8 cellular contexts compared by ENCODE assay signal in genomic region chr3:194070634-194071409, GRCh38.
DNase-seq lines count a peak whose midpoint lies in the region; ATAC-seq and TF ChIP-seq lines count a peak whose summit lies in the region.

No MANE protein-coding gene starts in this region.

- H3K9me3 ChIP-seq in SJSA1 (replicated peaks): peaks cover 9% of the 10 kb centered on the region; the same call in 1 of the 2 replicates
- peaks cover 2% of the 10 kb centered on the region for H3K9me3 ChIP-seq in trophoblast cell (ENCODE audit: insufficient read depth, low read depth, low read length)

- H2AFZ ChIP-seq in trophoblast cell (ENCODE audit: insufficient read depth, low read length, poor library complexity): peak overlapping the region; percentile 69

- H3K27ac ChIP-seq in SJSA1: peak overlapping the region; percentile 90
- H3K27ac ChIP-seq in trophoblast cell (ENCODE audit: low read depth, low read length): peak overlapping the region; percentile 24

- peak overlapping the region; percentile 55 for H4K8ac ChIP-seq in trophoblast cell (ENCODE audit: low read depth, low read length)

- H3K27me3 ChIP-seq in SJSA1 (replicated peaks) (no peaks in the 10 kb centered on the region), trophoblast cell (ENCODE audit: insufficient read depth, low read length) (no peaks in the 10 kb centered on the region)

- peaks cover 3% of the 10 kb centered on the region for H3K36me3 Mint-ChIP-seq in IgD-negative memory B cell
- no peaks in the 10 kb centered on the region for H3K36me3 Mint-ChIP-seq in activated naive CD8-positive, alpha-beta T cell treated with anti-CD3 and anti-CD28 coated beads for 36 hours
- H3K36me3 Mint-ChIP-seq in type B pancreatic cell: peaks cover 7% of the 10 kb centered on the region

- H3K36me3 ChIP-seq in SJSA1: no peaks in the 10 kb centered on the region
- no peaks in the 10 kb centered on the region for H3K36me3 ChIP-seq in trophoblast cell (ENCODE audit: control insufficient read depth in 1 of 2, insufficient read depth in 2 of 2, low read length in 2 of 2)

- intact Hi-C loops in cardiac septum (cut with DNase I): loop anchor here (1.0 to 5.0 kb wide), 5 partner anchors 64 to 284 kb away; no protein-coding TSS in a partner anchor

- H2BK5ac ChIP-seq in trophoblast cell (ENCODE audit: low read depth, low read length, poor library complexity): peak overlapping the region; percentile 70

- TF ChIP-seq CTCF in type B pancreatic cell (conservative IDR thresholded peaks at IDR 0.05): no peak

- H3K4me3 Mint-ChIP-seq in IgD-negative memory B cell (peak overlapping the region; percentile 74 to 85 (median 77)), type B pancreatic cell (peak overlapping the region; percentile 84)
- H3K4me3 Mint-ChIP-seq in activated naive CD8-positive, alpha-beta T cell treated with anti-CD3 and anti-CD28 coated beads for 36 hours: peak overlapping the region; percentile 58

- H2BK12ac ChIP-seq in trophoblast cell (ENCODE audit: low read length): peak overlapping the region; percentile 91

- WGBS in trophoblast cell (ENCODE audit: extremely low coverage, insufficient coverage, insufficient read length): no CpG with 5 or more reads among the region's 84 CpGs

- H3K4me3 ChIP-seq in SJSA1 (peak overlapping the region; percentile 41), trophoblast cell (ENCODE audit: low read depth, low read length) (peak overlapping the region; percentile 61)

- no peak overlapping the region for H3K4ac ChIP-seq in trophoblast cell (ENCODE audit: low read depth, low read length)

- peak overlapping the region; percentile 82 for H3K14ac ChIP-seq in trophoblast cell (ENCODE audit: low read length)

- H3K79me2 ChIP-seq in trophoblast cell (ENCODE audit: control insufficient read depth, insufficient read depth, low read length, poor library complexity): peaks cover 4% of the 10 kb centered on the region

- H3K18ac ChIP-seq in trophoblast cell (ENCODE audit: low read length): peak overlapping the region; percentile 72

- H3K4me1 Mint-ChIP-seq in IgD-negative memory B cell: peaks cover 7 to 23% (median 14%) of the 10 kb centered on the region in 3 donors
- peaks cover 10% of the 10 kb centered on the region for H3K4me1 Mint-ChIP-seq in activated naive CD8-positive, alpha-beta T cell treated with anti-CD3 and anti-CD28 coated beads for 36 hours
- H3K4me1 Mint-ChIP-seq in type B pancreatic cell (ENCODE audit: unreplicated experiment): peaks cover 22% of the 10 kb centered on the region

- peak overlapping the region; percentile 73 for H3K4me2 ChIP-seq in trophoblast cell (ENCODE audit: low read length)

- H3K9ac ChIP-seq in trophoblast cell (ENCODE audit: low read length): no peak overlapping the region

- peak overlapping the region; percentile 82 for H4K91ac ChIP-seq in trophoblast cell (ENCODE audit: low read depth, low read length)

- no peak overlapping the region for H4K12ac ChIP-seq in trophoblast cell (ENCODE audit: low read depth, low read length)

- H3K27me3 Mint-ChIP-seq in IgD-negative memory B cell: peaks cover 2% of the 10 kb centered on the region
- H3K27me3 Mint-ChIP-seq in activated naive CD8-positive, alpha-beta T cell treated with anti-CD3 and anti-CD28 coated beads for 36 hours: peaks cover 30% of the 10 kb centered on the region
- peaks cover 2% of the 10 kb centered on the region for H3K27me3 Mint-ChIP-seq in type B pancreatic cell

- ATAC-seq in GM21619 (IDR thresholded peaks at IDR 0.05; ENCODE audit: unreplicated experiment): peak; percentile 93

- H2BK120ac ChIP-seq in trophoblast cell (ENCODE audit: insufficient read depth, low read length, poor library complexity): peak overlapping the region; percentile 48

- H3K9me3 Mint-ChIP-seq in IgD-negative memory B cell: peaks cover 0 to 6% (median 3%) of the 10 kb centered on the region in 3 donors
- peaks cover 18% of the 10 kb centered on the region for H3K9me3 Mint-ChIP-seq in activated naive CD8-positive, alpha-beta T cell treated with anti-CD3 and anti-CD28 coated beads for 36 hours
- H3K9me3 Mint-ChIP-seq in type B pancreatic cell: peaks cover 23% of the 10 kb centered on the region

- H3K27ac Mint-ChIP-seq in IgD-negative memory B cell (peak overlapping the region; percentile 76 to 83 (median 80)), type B pancreatic cell (no peak overlapping the region)
- H3K27ac Mint-ChIP-seq in activated naive CD8-positive, alpha-beta T cell treated with anti-CD3 and anti-CD28 coated beads for 36 hours: peak overlapping the region; percentile 52

- DNase-seq in EH (ENCODE audit: low read depth) (peak; percentile 94), SJSA1 (ENCODE audit: low read depth in 1 of 2, low spot score in 2 of 2) (peak; percentile 89 to 94), cardiac septum (ENCODE audit: low spot score) (peak; percentile 93), trophoblast cell (peak; percentile 89 to 91), type B pancreatic cell (ENCODE audit: extremely low spot score, unreplicated experiment) (peak; percentile 84)
- DNase-seq in activated naive CD8-positive, alpha-beta T cell treated with anti-CD3 and anti-CD28 coated beads for 36 hours: peak; percentile 84

- H3K4me1 ChIP-seq in SJSA1 (replicated peaks) (peaks cover 41% of the 10 kb centered on the region), trophoblast cell (ENCODE audit: control insufficient read depth in 1 of 2, insufficient read depth in 2 of 2, low read length in 2 of 2) (peaks cover 10 to 13% of the 10 kb centered on the region in 2 experiments)

- peaks cover 13% of the 10 kb centered on the region for H3K79me1 ChIP-seq in trophoblast cell (ENCODE audit: low read length)

- no peak overlapping the region for H3K23ac ChIP-seq in trophoblast cell (ENCODE audit: low read length)

- peak overlapping the region; percentile 61 for H2AK5ac ChIP-seq in trophoblast cell (ENCODE audit: low read length)

Comparison
In these comparisons a context has a peak if more than half of its experiments do, and no peak if none do; other contexts are left out.
1. Peak in every context shown above with its lines: DNase-seq, ATAC-seq, H3K4me3 ChIP-seq and H3K27ac ChIP-seq.